20 cellular contexts compared by ENCODE assay signal in genomic region chr12:110782068-110782467, GRCh38. TPM values are rescaled to one million over a fixed set of nuclear protein-coding genes. Genes with fewer than 3 reads are reported as not detected.
DNase-seq lines count a peak whose midpoint lies in the region; ATAC-seq, FAIRE-seq and TF ChIP-seq lines count a peak whose summit lies in the region.
"Had no signal": no experiment of that assay in that cellular context is flagged by ENCODE, and none has a peak within 500 bp of the region (broad histone marks: within the 10 kb centered on the region; RNA-seq: fewer than 3 reads in every experiment).

No MANE protein-coding gene starts in this region.

- no peak overlapping the region for H3K4me3 Mint-ChIP-seq in activated naive CD8-positive, alpha-beta T cell
- no peak overlapping the region for H3K4me3 Mint-ChIP-seq in activated naive CD8-positive, alpha-beta T cell treated with anti-CD3 and anti-CD28 coated beads for 36 hours
- H3K4me3 Mint-ChIP-seq in natural killer cell, result no peak overlapping the region
- H3K4me3 Mint-ChIP-seq: B cell had no signal

- BruUV-seq in K562 (replicated peaks; lab: Mats Ljungman, UMichigan), result no TSS peak

- peaks cover 40% of the 10 kb centered on the region for H3K4me1 Mint-ChIP-seq in activated naive CD8-positive, alpha-beta T cell (ENCODE audit: low read depth)
- H3K4me1 Mint-ChIP-seq in activated naive CD8-positive, alpha-beta T cell treated with anti-CD3 and anti-CD28 coated beads for 36 hours, result peaks cover 35% of the 10 kb centered on the region
- peaks cover 0 to 6% of the 10 kb centered on the region in 2 donors for H3K4me1 Mint-ChIP-seq in natural killer cell

- H2AFZ ChIP-seq in K562 (ENCODE audit: low read depth, low read length), result peak overlapping the region; percentile 83
- H2AFZ ChIP-seq: GM23248 had no signal

- H3K9me3 Mint-ChIP-seq in activated naive CD8-positive, alpha-beta T cell (ENCODE audit: low read depth), result no peaks in the 10 kb centered on the region
- no peaks in the 10 kb centered on the region for H3K9me3 Mint-ChIP-seq in activated naive CD8-positive, alpha-beta T cell treated with anti-CD3 and anti-CD28 coated beads for 36 hours
- no peaks in the 10 kb centered on the region for H3K9me3 Mint-ChIP-seq in natural killer cell
- H3K9me3 Mint-ChIP-seq: CD4-positive, alpha-beta memory T cell had no signal

- FAIRE-seq in K562 (lab: Jason Lieb, UNC), result no peak
- FAIRE-seq: G401.6, GM12891, GM18507 had no signal

- H3K79me2 ChIP-seq in K562 (ENCODE audit: control insufficient read depth, insufficient read depth, low read length), result no peaks in the 10 kb centered on the region

- peaks cover 0 to 10% of the 10 kb centered on the region in 2 experiments; a peak in 4 of 5 replicates for H3K4me1 ChIP-seq in K562 (replicated peaks in 1 of 2; ENCODE audit: control insufficient read depth in 2 of 2, insufficient read depth in 2 of 2, low read length in 2 of 2)

- H3K27me3 Mint-ChIP-seq in activated naive CD8-positive, alpha-beta T cell, result no peaks in the 10 kb centered on the region
- no peaks in the 10 kb centered on the region for H3K27me3 Mint-ChIP-seq in activated naive CD8-positive, alpha-beta T cell treated with anti-CD3 and anti-CD28 coated beads for 36 hours
- peaks cover 0 to 6% of the 10 kb centered on the region in 2 donors for H3K27me3 Mint-ChIP-seq in natural killer cell (ENCODE audit: low read depth in 2 of 2)
- H3K27me3 Mint-ChIP-seq: B cell; CD4-positive, alpha-beta memory T cell had no signal

- WGBS in K562 (ENCODE audit: insufficient coverage, low coverage, missing lambda C conversion rate), result 45% methylated on average over 3 of the region's 4 CpGs

- H3K27ac Mint-ChIP-seq in activated naive CD8-positive, alpha-beta T cell, result peak overlapping the region; percentile 7
- H3K27ac Mint-ChIP-seq in activated naive CD8-positive, alpha-beta T cell treated with anti-CD3 and anti-CD28 coated beads for 36 hours, result no peak overlapping the region
- H3K27ac Mint-ChIP-seq in natural killer cell, result no peak overlapping the region
- H3K27ac Mint-ChIP-seq: B cell had no signal

- TF ChIP-seq EP300 in K562 (IDR thresholded peaks at IDR 0.05; ENCODE audit: low read length), result no peak

- intact Hi-C loops in K562 (cut with micrococcal nuclease), result no loop called here
- intact Hi-C loops in natural killer cell (cut with micrococcal nuclease), result no loop called here

- no peak for TF ChIP-seq CTCF in K562 (IDR thresholded peaks at IDR 0.05 in 2 of 3, conservative IDR thresholded peaks at IDR 0.05 in 1 of 3; ENCODE audit: insufficient read depth in 2 of 3, low read depth in 1 of 3, low read length in 3 of 3)
- no peak for TF ChIP-seq CTCF in GM10248 (IDR thresholded peaks at IDR 0.05; ENCODE audit: control extremely low read depth, extremely low read depth, low read depth, missing control alignments)
- TF ChIP-seq CTCF in natural killer cell (IDR thresholded peaks at IDR 0.05), result no peak

- POLR2A ChIA-PET in K562 (lab: Yijun Ruan, JAX), result interaction anchor here (1.0 kb wide), 1 partner anchor 127 kb away, joined by 3 read pairs; no protein-coding TSS in a partner anchor
- POLR2A ChIA-PET in GM10248 (lab: Yijun Ruan, JAX), result no interaction called here

- DNase-seq in activated naive CD8-positive, alpha-beta T cell treated with anti-CD3 and anti-CD28 coated beads for 36 hours, result no peak
- DNase-seq in KBM-7 (peak; percentile 31), K562 (ENCODE audit: extremely low read depth in 1 of 4, low spot score in 3 of 4) (peak in 1 of 4 experiments; percentile 21), GM10248 (ENCODE audit: extremely low spot score) (no peak), superior temporal gyrus (ENCODE audit: extremely low spot score) (no peak), natural killer cell (no peak)
- DNase-seq: CD4-positive, alpha-beta memory T cell; DMS79 treated with DMSO at 0.1 percent for 48 hours; GM23248; MG63; NCI-H1092 treated with DMSO at 0.1 percent for 48 hours; NCI-H2227 treated with DMSO at 0.1 percent for 48 hours; NCI-H524; Peyer's patch had no signal

- H3K4me3 ChIP-seq in K562, result no peak overlapping the region
- H3K4me3 ChIP-seq: GM23248, MG63, Peyer's patch had no signal

- no peaks in the 10 kb centered on the region for H3K9me3 ChIP-seq in K562 (replicated peaks; ENCODE audit: control insufficient read depth, insufficient read depth, low read depth, low read length)
- H3K9me3 ChIP-seq: MG63, Peyer's patch had no signal

- peak; percentile 74 for ATAC-seq in K562
- no peak for ATAC-seq in natural killer cell
- ATAC-seq: Right ventricle myocardium inferior had no signal

- no peaks in the 10 kb centered on the region for H3K36me3 Mint-ChIP-seq in activated naive CD8-positive, alpha-beta T cell
- peaks cover 3% of the 10 kb centered on the region for H3K36me3 Mint-ChIP-seq in activated naive CD8-positive, alpha-beta T cell treated with anti-CD3 and anti-CD28 coated beads for 36 hours
- H3K36me3 Mint-ChIP-seq in natural killer cell, result no peaks in the 10 kb centered on the region
- H3K36me3 Mint-ChIP-seq: CD4-positive, alpha-beta memory T cell had no signal

- H3K9ac ChIP-seq in K562 (ENCODE audit: insufficient read depth in 1 of 2, low read depth in 2 of 2, low read length in 2 of 2), result peak overlapping the region in 1 of 2 experiments; percentile 41; a peak in 2 of 4 replicates
- H3K9ac ChIP-seq: GM23248 had no signal

- H3K36me3 ChIP-seq in K562 (ENCODE audit: control insufficient read depth, insufficient read depth, low read length), result no peaks in the 10 kb centered on the region
- H3K36me3 ChIP-seq: MG63, Peyer's patch had no signal

- H4K20me1 ChIP-seq in K562 (replicated peaks; ENCODE audit: control insufficient read depth, insufficient read depth, low read length), result no peaks in the 10 kb centered on the region

- in situ Hi-C loops in KBM-7 (cut with MboI; ENCODE audit: low pct_unique_long_range_greater_than_20kb, low sequenced_read_pairs), result no loop called here
- in situ Hi-C loops in K562 (cut with MboI), result no loop called here

- TF ChIP-seq RAD21 in K562 (CRISPR knock-in tag; conservative IDR thresholded peaks at IDR 0.05 in 1 of 2, IDR thresholded peaks at IDR 0.05 in 1 of 2), result no peak

- CTCF ChIA-PET in K562 (lab: Yijun Ruan, JAX; ENCODE audit: low intra/inter-chr PET ratio) (no interaction called here), GM10248 (lab: Yijun Ruan, JAX) (no interaction called here)

- no peaks in the 10 kb centered on the region for H3K27me3 ChIP-seq in K562 (ENCODE audit: control insufficient read depth in 2 of 2, insufficient read depth in 2 of 2, low read length in 2 of 2)
- H3K27me3 ChIP-seq: MG63, Peyer's patch had no signal

- TF ChIP-seq POLR2A in K562 (conservative IDR thresholded peaks at IDR 0.05), result no peak

- H3K27ac ChIP-seq in K562 (ENCODE audit: extremely low read depth, low read depth, low read length), result no peak overlapping the region
- H3K27ac ChIP-seq: GM23248, Peyer's patch had no signal

- H3K9me1 ChIP-seq in K562 (ENCODE audit: control insufficient read depth, insufficient read depth, low read length), result no peaks in the 10 kb centered on the region

- peak overlapping the region; percentile 46 for H3K4me2 ChIP-seq in K562 (ENCODE audit: insufficient read depth, low read length)

TF ChIP-seq in K562, 482 proteins besides CTCF, POLR2A, EP300 and RAD21:
- TF ChIP-seq GABPA (tag; conservative IDR thresholded peaks at IDR 0.05; ENCODE audit: low read depth), result 0 out of 2 replicates have a peak, but pooled peaks have one; percentile 16
- TF ChIP-seq, protein P1, sequence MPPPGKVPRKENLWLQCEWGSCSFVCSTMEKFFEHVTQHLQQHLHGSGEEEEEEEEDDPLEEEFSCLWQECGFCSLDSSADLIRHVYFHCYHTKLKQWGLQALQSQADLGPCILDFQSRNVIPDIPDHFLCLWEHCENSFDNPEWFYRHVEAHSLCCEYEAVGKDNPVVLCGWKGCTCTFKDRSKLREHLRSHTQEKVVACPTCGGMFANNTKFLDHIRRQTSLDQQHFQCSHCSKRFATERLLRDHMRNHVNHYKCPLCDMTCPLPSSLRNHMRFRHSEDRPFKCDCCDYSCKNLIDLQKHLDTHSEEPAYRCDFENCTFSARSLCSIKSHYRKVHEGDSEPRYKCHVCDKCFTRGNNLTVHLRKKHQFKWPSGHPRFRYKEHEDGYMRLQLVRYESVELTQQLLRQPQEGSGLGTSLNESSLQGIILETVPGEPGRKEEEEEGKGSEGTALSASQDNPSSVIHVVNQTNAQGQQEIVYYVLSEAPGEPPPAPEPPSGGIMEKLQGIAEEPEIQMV (tag; conservative IDR thresholded peaks at IDR 0.05; ENCODE audit: low read depth), result no peak

RNA-seq across cellular contexts. Expression of gene PPP1CC, which starts 39.4 kb away (rescaled TPM):
- 100 to 1,000 TPM; 260 to 270 TPM for total RNA-seq in activated naive CD8-positive, alpha-beta T cell treated with anti-CD3 and anti-CD28 coated beads for 36 hours
- 91.4 and 203 TPM in 2 replicates for total RNA-seq in K562 (2011; cell fraction: chromatin; rRNA removed; ENCODE audit: low replicate concordance)
- total RNA-seq in K562 (2011; cell fraction: nucleolus; rRNA removed), result 57.5 and 69.1 TPM in 2 replicates
- 128 and 212 TPM in 2 replicates for total RNA-seq in K562 (2011; cell fraction: nucleoplasm; rRNA removed)
- total RNA-seq in K562 (2014; rRNA removed), result 153 and 181 TPM in 2 replicates
- 203 and 241 TPM in 2 replicates for total RNA-seq in K562 (2014; rRNA removed; fragmentation: Illumina TruSeq; extraction: Trizol)
- total RNA-seq in K562 (2015; rRNA removed; fragmentation: Illumina TruSeq; extraction: Trizol), result 182 and 195 TPM in 2 replicates
- total RNA-seq in K562 (2021), result 178 and 197 TPM in 2 replicates
- polyA plus RNA-seq in K562 (2011; rRNA removed), result 223 and 280 TPM in 2 replicates
- polyA plus RNA-seq in K562 (2011; cell fraction: cytosol; rRNA removed), result 55.3 and 113 TPM in 2 replicates
- polyA plus RNA-seq in K562 (2011; cell fraction: nucleus; rRNA removed), result 73.0 and 117 TPM in 2 replicates
- polyA plus RNA-seq in K562 (2012), result 169 and 223 TPM in 2 replicates
- polyA plus RNA-seq in K562 (2014; fragmentation: Illumina TruSeq; extraction: Trizol), result 247 and 286 TPM in 2 replicates
- polyA plus RNA-seq in K562 (2014; fragmentation: Nextera tagmentation; extraction: Ambion mirVana), result 10 to 100 TPM; 67.4 to 76.3 TPM
- 184 and 189 TPM in 2 replicates for polyA plus RNA-seq in K562 (2014; rRNA removed)
- 168 and 213 TPM in 2 replicates for polyA minus RNA-seq in K562 (2011; rRNA and poly(A)+ RNA removed)
- polyA minus RNA-seq in K562 (2011; cell fraction: cytosol; rRNA and poly(A)+ RNA removed), result 76.7 and 92.6 TPM in 2 replicates
- 44.8 and 82.3 TPM in 2 replicates for polyA minus RNA-seq in K562 (2011; cell fraction: nucleus; rRNA and poly(A)+ RNA removed)
- 100 to 1,000 TPM; 114 to 121 (median 117) TPM for total RNA-seq in natural killer cell
